ENCODE assay signal across 8 cellular contexts in genomic region chr16:22207715-22208360, GRCh38. TPM values are rescaled to one million over a fixed set of nuclear protein-coding genes. Genes with fewer than 3 reads are reported as not detected.
DNase-seq lines count a peak whose midpoint lies in the region; ATAC-seq and TF ChIP-seq lines count a peak whose summit lies in the region.

No MANE protein-coding gene starts in this region.

- H3K36me3 Mint-ChIP-seq in CD4-positive, CD25-positive, alpha-beta regulatory T cell: peaks cover 5% of the 10 kb centered on the region
- H3K36me3 Mint-ChIP-seq in neural progenitor cell: no peaks in the 10 kb centered on the region

- peak overlapping the region; percentile 67 to 90 (median 86) for H3K27ac Mint-ChIP-seq in CD4-positive, CD25-positive, alpha-beta regulatory T cell
- no peak overlapping the region for H3K27ac Mint-ChIP-seq in neural progenitor cell

- H2AFZ ChIP-seq in MM.1S (ENCODE audit: low read length) (no peak overlapping the region), neural progenitor cell (replicated peaks) (no peak overlapping the region)

- H3K9me3 Mint-ChIP-seq in CD4-positive, CD25-positive, alpha-beta regulatory T cell: no peaks in the 10 kb centered on the region
- H3K9me3 Mint-ChIP-seq in neural progenitor cell: no peaks in the 10 kb centered on the region

- H3K27ac ChIP-seq in CD4-positive, CD25-positive, alpha-beta regulatory T cell (ENCODE audit: insufficient read depth, low read length, poor library complexity, severe bottlenecking): peak overlapping the region; percentile 60
- H3K27ac ChIP-seq in MM.1S (ENCODE audit: low read length) (no peak overlapping the region), duodenal mucosa (ENCODE audit: low read depth, low read length) (no peak overlapping the region), neural progenitor cell (no peak overlapping the region)

- no peak for DNase-seq in CD4-positive, CD25-positive, alpha-beta regulatory T cell
- DNase-seq in MM.1S (no peak), neural progenitor cell (ENCODE audit: low spot score) (no peak), anterior cingulate cortex (lab: John Stamatoyannopoulos, UW) (no peak), NCI-H1694 treated with DMSO at 0.1 percent for 48 hours (lab: John Stamatoyannopoulos, UW) (no peak), NCI-H69 (lab: John Stamatoyannopoulos, UW) (no peak)

- peak overlapping the region; percentile 77; the same call in 1 of the 2 replicates for H3K9ac ChIP-seq in MM.1S (ENCODE audit: low read length)
- H3K9ac ChIP-seq in duodenal mucosa (ENCODE audit: low read depth in 1 of 2, low read length in 2 of 2): peak overlapping the region; percentile 45 to 75
- H3K9ac ChIP-seq in neural progenitor cell: no peak overlapping the region

- no peaks in the 10 kb centered on the region for H3K27me3 Mint-ChIP-seq in CD4-positive, CD25-positive, alpha-beta regulatory T cell
- peaks cover 4% of the 10 kb centered on the region for H3K27me3 Mint-ChIP-seq in neural progenitor cell (ENCODE audit: insufficient read depth, low read depth)

- H3K4me1 Mint-ChIP-seq in CD4-positive, CD25-positive, alpha-beta regulatory T cell: peaks cover 12 to 53% (median 31%) of the 10 kb centered on the region in 4 donors
- peaks cover 11% of the 10 kb centered on the region for H3K4me1 Mint-ChIP-seq in neural progenitor cell

- H3K36me3 ChIP-seq in CD4-positive, CD25-positive, alpha-beta regulatory T cell (ENCODE audit: control insufficient read depth, insufficient read depth, low read length): peaks cover 9% of the 10 kb centered on the region
- no peaks in the 10 kb centered on the region for H3K36me3 ChIP-seq in MM.1S (replicated peaks; ENCODE audit: insufficient read depth, low read length)
- H3K36me3 ChIP-seq in duodenal mucosa (ENCODE audit: control insufficient read depth in 1 of 2, insufficient read depth in 2 of 2, low read length in 2 of 2): peaks cover 0 to 7% of the 10 kb centered on the region in 2 donors
- H3K36me3 ChIP-seq in neural progenitor cell: no peaks in the 10 kb centered on the region

- H3K9me3 ChIP-seq in CD4-positive, CD25-positive, alpha-beta regulatory T cell (ENCODE audit: control insufficient read depth in 2 of 2, low read length in 2 of 2): no peaks in the 10 kb centered on the region
- H3K9me3 ChIP-seq in MM.1S (replicated peaks; ENCODE audit: insufficient read depth, low read length): no peaks in the 10 kb centered on the region
- H3K9me3 ChIP-seq in duodenal mucosa (ENCODE audit: control insufficient read depth in 1 of 2, low read length in 2 of 2): no peaks in the 10 kb centered on the region
- no peaks in the 10 kb centered on the region for H3K9me3 ChIP-seq in neural progenitor cell (ENCODE audit: low read depth)

- H4K20me1 ChIP-seq in MM.1S (ENCODE audit: insufficient read depth, low read length) (no peaks in the 10 kb centered on the region), neural progenitor cell (ENCODE audit: low read depth) (peaks cover 12% of the 10 kb centered on the region)

- H3K79me2 ChIP-seq in MM.1S (ENCODE audit: low read length) (peaks cover 66% of the 10 kb centered on the region), neural progenitor cell (ENCODE audit: low read depth) (peaks cover 16% of the 10 kb centered on the region)

- TF ChIP-seq CTCF in MM.1S (IDR thresholded peaks at IDR 0.05; ENCODE audit: low read length) (no peak), neural progenitor cell (IDR thresholded peaks at IDR 0.05) (no peak)

- H3F3A ChIP-seq in MM.1S (ENCODE audit: insufficient read depth, low read length): peaks cover 6% of the 10 kb centered on the region; the same call in 1 of the 2 replicates
- H3F3A ChIP-seq in neural progenitor cell (ENCODE audit: low read depth): peaks cover 18% of the 10 kb centered on the region

- no peak for ATAC-seq in CD4-positive, CD25-positive, alpha-beta regulatory T cell (ENCODE audit: low read depth in 2 of 2)
- ATAC-seq in HG03354 (IDR thresholded peaks at IDR 0.05; ENCODE audit: poor library complexity, severe bottlenecking, unreplicated experiment): no peak

- no peaks in the 10 kb centered on the region for H3K9me2 ChIP-seq in MM.1S (replicated peaks; ENCODE audit: insufficient read depth, low read length)

- no peaks in the 10 kb centered on the region for H3K27me3 ChIP-seq in CD4-positive, CD25-positive, alpha-beta regulatory T cell (ENCODE audit: control insufficient read depth, insufficient read depth, low read length)
- H3K27me3 ChIP-seq in MM.1S (replicated peaks; ENCODE audit: insufficient read depth, low read length) (no peaks in the 10 kb centered on the region), duodenal mucosa (ENCODE audit: control insufficient read depth in 1 of 2, insufficient read depth in 2 of 2, low read length in 2 of 2) (no peaks in the 10 kb centered on the region), neural progenitor cell (peaks cover 10% of the 10 kb centered on the region)

- H3K4me2 ChIP-seq in MM.1S (ENCODE audit: low read depth, low read length): peak overlapping the region; percentile 63
- H3K4me2 ChIP-seq in neural progenitor cell: peak overlapping the region; percentile 93

- H3K4me1 ChIP-seq in CD4-positive, CD25-positive, alpha-beta regulatory T cell (ENCODE audit: control insufficient read depth, insufficient read depth, low read length, poor library complexity, severe bottlenecking): peaks cover 26% of the 10 kb centered on the region
- H3K4me1 ChIP-seq in MM.1S (ENCODE audit: low read length): peaks cover 24% of the 10 kb centered on the region
- peaks cover 14 to 20% of the 10 kb centered on the region in 2 donors for H3K4me1 ChIP-seq in duodenal mucosa (ENCODE audit: control insufficient read depth in 1 of 2, insufficient read depth in 2 of 2, low read length in 2 of 2)
- H3K4me1 ChIP-seq in neural progenitor cell: no peaks in the 10 kb centered on the region

- peak overlapping the region; percentile 85 to 98 (median 92) for H3K4me3 Mint-ChIP-seq in CD4-positive, CD25-positive, alpha-beta regulatory T cell
- H3K4me3 Mint-ChIP-seq in neural progenitor cell: peak overlapping the region; percentile 94

- peak overlapping the region; percentile 84 for H3K4me3 ChIP-seq in CD4-positive, CD25-positive, alpha-beta regulatory T cell (ENCODE audit: low read depth, low read length)
- peak overlapping the region; percentile 95 for H3K4me3 ChIP-seq in MM.1S (ENCODE audit: low read length)
- peak overlapping the region; percentile 90 to 94 for H3K4me3 ChIP-seq in duodenal mucosa (ENCODE audit: low read depth in 1 of 2, low read length in 2 of 2)
- peak overlapping the region; percentile 92 for H3K4me3 ChIP-seq in neural progenitor cell

RNA-seq across cellular contexts. Expression of gene EEF2K, which starts 1.8 kb away (rescaled TPM):
- 20.1 TPM for total RNA-seq in CD4-positive, CD25-positive, alpha-beta regulatory T cell
- polyA plus RNA-seq in CD4-positive, CD25-positive, alpha-beta regulatory T cell: 1 to 10 TPM; 2.7 to 4.0 (median 3.2) TPM
- total RNA-seq in neural progenitor cell (ENCODE audit: low replicate concordance): 9.0 and 12.3 TPM in 2 replicates

RNA-seq across cellular contexts. Expression of gene SDR42E2, which starts 45.5 kb away (rescaled TPM):
- 3.5 TPM for total RNA-seq in CD4-positive, CD25-positive, alpha-beta regulatory T cell
- polyA plus RNA-seq in CD4-positive, CD25-positive, alpha-beta regulatory T cell: 1 to 10 TPM in 1 of 4 donors, under 1 TPM in 3; 0.60 to 1.3 (median 0.73) TPM
- 0.15 TPM in 1 of 2 replicates, not detected in the other for total RNA-seq in neural progenitor cell (ENCODE audit: low replicate concordance)
